In the genomic region with DNA sequence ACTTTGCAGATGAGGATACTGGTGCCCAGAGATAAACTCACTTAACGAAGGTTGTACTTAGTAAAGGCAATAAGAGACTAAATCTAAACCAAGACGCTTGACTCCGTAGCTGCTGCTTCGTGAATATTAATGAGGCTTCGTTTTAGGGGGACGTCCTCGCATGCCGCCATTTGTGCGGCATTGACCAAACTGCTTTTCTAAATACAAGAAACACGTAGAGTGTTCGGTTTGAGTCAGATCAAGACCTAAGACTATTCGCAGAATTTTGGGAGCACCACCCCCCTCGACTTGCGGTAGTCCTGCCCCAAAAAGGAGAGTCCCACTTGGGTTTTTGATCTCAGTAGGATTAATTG, we compare ENCODE assay signal across 8 cellular contexts. TPM values are rescaled to one million over a fixed set of nuclear protein-coding genes. Genes with fewer than 3 reads are reported as not detected.
A peak's percentile ranks its signal among the peaks of the same experiment; 100 is the strongest.
DNase-seq lines count a peak whose midpoint lies in the region; ATAC-seq, FAIRE-seq and TF ChIP-seq lines count a peak whose summit lies in the region.

No MANE protein-coding gene starts in this region.

- H3K27me3 ChIP-seq in keratinocyte (ENCODE audit: control insufficient read depth, extremely low read depth, insufficient read depth, low read length), result no peaks in the 10 kb centered on the region

- FAIRE-seq in keratinocyte (lab: Jason Lieb, UNC), result no peak

- peaks cover 61% of the 10 kb centered on the region for H3K79me2 ChIP-seq in keratinocyte (ENCODE audit: control insufficient read depth, insufficient read depth, low read length)

- H3K27ac Mint-ChIP-seq in activated CD4-positive, alpha-beta T cell treated with anti-CD3 and anti-CD28 coated beads, Interleukin-2, amount 10 ng/mL, durations not matched to agents 24 days and 14 days, result peak overlapping the region; percentile 100
- peak overlapping the region; percentile 98 for H3K27ac Mint-ChIP-seq in activated T-helper 1 cell treated with anti-CD3 and anti-CD28 coated beads, Interleukin-12 subunit alpha, Interleukin-12 subunit beta, Interleukin-2, Interleukin-4 antibody, amounts not matched to agents 30 ng/mL and 10 ng/mL and 1 ng/mL, durations not matched to agents 14 hours and 24 hours and 36 hours
- peak overlapping the region; percentile 100 for H3K27ac Mint-ChIP-seq in stimulated activated naive B cell treated with anti-CD40 and anti-IgM and Interleukin-4, amounts not matched to agents 10 μg/mL and 1 μg/mL and 100 μg/mL, for 72 hours

- peaks cover 2% of the 10 kb centered on the region for H3K9me1 ChIP-seq in keratinocyte (ENCODE audit: control insufficient read depth, extremely low read depth, insufficient read depth, low read length)

- peak overlapping the region; percentile 98 for H3K9ac ChIP-seq in keratinocyte (ENCODE audit: control insufficient read depth, extremely low read depth, insufficient read depth, low read length)

- H3K4me3 ChIP-seq in keratinocyte (ENCODE audit: control insufficient read depth in 2 of 3, extremely low read depth in 1 of 3, insufficient read depth in 2 of 3, low read depth in 1 of 3, low read length in 3 of 3), result peak overlapping the region; percentile 81 to 96 (median 86)

- H3K36me3 ChIP-seq in keratinocyte (ENCODE audit: control insufficient read depth in 2 of 2, extremely low read depth in 1 of 2, insufficient read depth in 2 of 2, low read length in 2 of 2), result peaks cover 14 to 41% of the 10 kb centered on the region in 2 experiments

- ATAC-seq in stimulated activated naive B cell treated with anti-CD40 and anti-IgM and Interleukin-4, amounts not matched to agents 10 μg/mL and 1 μg/mL and 100 μg/mL, for 72 hours (replicated peaks), result peak in 1 of 2 donors; percentile 3
- ATAC-seq in GM18870 (IDR thresholded peaks at IDR 0.05; ENCODE audit: unreplicated experiment) (no peak), HG03460 (IDR thresholded peaks at IDR 0.05; ENCODE audit: unreplicated experiment) (no peak)

- H2AFZ ChIP-seq in keratinocyte (ENCODE audit: control insufficient read depth, low read length), result no peak overlapping the region

- peaks cover 64% of the 10 kb centered on the region for H3K36me3 Mint-ChIP-seq in activated CD4-positive, alpha-beta T cell treated with anti-CD3 and anti-CD28 coated beads, Interleukin-2, amount 10 ng/mL, durations not matched to agents 24 days and 14 days (ENCODE audit: low read depth)
- peaks cover 54% of the 10 kb centered on the region for H3K36me3 Mint-ChIP-seq in activated T-helper 1 cell treated with anti-CD3 and anti-CD28 coated beads, Interleukin-12 subunit alpha, Interleukin-12 subunit beta, Interleukin-2, Interleukin-4 antibody, amounts not matched to agents 30 ng/mL and 10 ng/mL and 1 ng/mL, durations not matched to agents 14 hours and 24 hours and 36 hours (ENCODE audit: low read depth)
- H3K36me3 Mint-ChIP-seq in stimulated activated naive B cell treated with anti-CD40 and anti-IgM and Interleukin-4, amounts not matched to agents 10 μg/mL and 1 μg/mL and 100 μg/mL, for 72 hours, result peaks cover 50 to 58% of the 10 kb centered on the region in 2 donors

- DNase-seq in activated CD4-positive, alpha-beta T cell treated with anti-CD3 and anti-CD28 coated beads, Interleukin-2, amount 10 ng/mL, durations not matched to agents 24 days and 14 days, result peak; percentile 80
- no peak for DNase-seq in activated CD4-positive, alpha-beta T cell treated with anti-CD3 and anti-CD28 coated beads for 1 hour
- DNase-seq in activated T-helper 1 cell treated with anti-CD3 and anti-CD28 coated beads, Interleukin-12 subunit alpha, Interleukin-12 subunit beta, Interleukin-2, Interleukin-4 antibody, amounts not matched to agents 30 ng/mL and 10 ng/mL and 1 ng/mL, durations not matched to agents 14 hours and 24 hours and 36 hours (ENCODE audit: low spot score), result peak; percentile 21
- DNase-seq in keratinocyte (ENCODE audit: low read depth, low spot score) (no peak), mucosa of gallbladder (ENCODE audit: low spot score) (no peak)
- no peak for DNase-seq in stimulated activated naive B cell treated with anti-CD40 and anti-IgM and Interleukin-4, amounts not matched to agents 10 μg/mL and 1 μg/mL and 100 μg/mL, for 72 hours

- peak overlapping the region; percentile 88 for H3K27ac ChIP-seq in keratinocyte (ENCODE audit: control insufficient read depth, insufficient read depth, low read length)

- H3K4me2 ChIP-seq in keratinocyte (ENCODE audit: control insufficient read depth, extremely low read depth, insufficient read depth, low read depth, low read length), result peak overlapping the region; percentile 82

- peak overlapping the region; percentile 94 for H3K4me3 Mint-ChIP-seq in activated CD4-positive, alpha-beta T cell treated with anti-CD3 and anti-CD28 coated beads, Interleukin-2, amount 10 ng/mL, durations not matched to agents 24 days and 14 days
- peak overlapping the region; percentile 97 for H3K4me3 Mint-ChIP-seq in activated T-helper 1 cell treated with anti-CD3 and anti-CD28 coated beads, Interleukin-12 subunit alpha, Interleukin-12 subunit beta, Interleukin-2, Interleukin-4 antibody, amounts not matched to agents 30 ng/mL and 10 ng/mL and 1 ng/mL, durations not matched to agents 14 hours and 24 hours and 36 hours
- peak overlapping the region; percentile 94 to 95 for H3K4me3 Mint-ChIP-seq in stimulated activated naive B cell treated with anti-CD40 and anti-IgM and Interleukin-4, amounts not matched to agents 10 μg/mL and 1 μg/mL and 100 μg/mL, for 72 hours

- peaks cover 48% of the 10 kb centered on the region for H3K4me1 Mint-ChIP-seq in activated CD4-positive, alpha-beta T cell treated with anti-CD3 and anti-CD28 coated beads, Interleukin-2, amount 10 ng/mL, durations not matched to agents 24 days and 14 days
- peaks cover 56% of the 10 kb centered on the region for H3K4me1 Mint-ChIP-seq in activated T-helper 1 cell treated with anti-CD3 and anti-CD28 coated beads, Interleukin-12 subunit alpha, Interleukin-12 subunit beta, Interleukin-2, Interleukin-4 antibody, amounts not matched to agents 30 ng/mL and 10 ng/mL and 1 ng/mL, durations not matched to agents 14 hours and 24 hours and 36 hours (ENCODE audit: low read depth)
- H3K4me1 Mint-ChIP-seq in stimulated activated naive B cell treated with anti-CD40 and anti-IgM and Interleukin-4, amounts not matched to agents 10 μg/mL and 1 μg/mL and 100 μg/mL, for 72 hours, result peaks cover 28 to 67% of the 10 kb centered on the region in 2 donors

- intact Hi-C loops in activated CD4-positive, alpha-beta T cell treated with anti-CD3 and anti-CD28 coated beads, Interleukin-2, amount 10 ng/mL, durations not matched to agents 24 days and 14 days (cut with micrococcal nuclease), result loop anchor here (2.0 to 10.0 kb wide), 7 partner anchors 799 to 1944 kb away; partner anchors contain the start of genes CREBRF, DUSP1, SPDL1 and STK10
- intact Hi-C loops in activated T-helper 1 cell treated with anti-CD3 and anti-CD28 coated beads, Interleukin-12 subunit alpha, Interleukin-12 subunit beta, Interleukin-2, Interleukin-4 antibody, amounts not matched to agents 30 ng/mL and 10 ng/mL and 1 ng/mL, durations not matched to agents 14 hours and 24 hours and 36 hours (cut with micrococcal nuclease), result loop anchor here (5.0 kb wide), 7 partner anchors 799 to 1939 kb away; partner anchors contain the start of genes ATP6V0E1, CREBRF, SPDL1 and STC2

- dilution Hi-C loops in keratinocyte (cut with MboI; ENCODE audit: extremely low pct_ligation_motif_present, low sequenced_read_pairs), result no loop called here

- no peaks in the 10 kb centered on the region for H3K9me3 ChIP-seq in keratinocyte (ENCODE audit: control insufficient read depth, low read depth, low read length)

- peaks cover 19% of the 10 kb centered on the region for H3K4me1 ChIP-seq in keratinocyte (ENCODE audit: control insufficient read depth, extremely low read depth, insufficient read depth, low read length)

- peaks cover 3% of the 10 kb centered on the region for H3K9me3 Mint-ChIP-seq in activated CD4-positive, alpha-beta T cell treated with anti-CD3 and anti-CD28 coated beads, Interleukin-2, amount 10 ng/mL, durations not matched to agents 24 days and 14 days
- H3K9me3 Mint-ChIP-seq in activated T-helper 1 cell treated with anti-CD3 and anti-CD28 coated beads, Interleukin-12 subunit alpha, Interleukin-12 subunit beta, Interleukin-2, Interleukin-4 antibody, amounts not matched to agents 30 ng/mL and 10 ng/mL and 1 ng/mL, durations not matched to agents 14 hours and 24 hours and 36 hours, result no peaks in the 10 kb centered on the region
- no peaks in the 10 kb centered on the region for H3K9me3 Mint-ChIP-seq in stimulated activated naive B cell treated with anti-CD40 and anti-IgM and Interleukin-4, amounts not matched to agents 10 μg/mL and 1 μg/mL and 100 μg/mL, for 72 hours

- TF ChIP-seq CTCF in keratinocyte (optimal IDR thresholded peaks at IDR 0.05 in 1 of 3, IDR thresholded peaks at IDR 0.05 in 1 of 3, conservative IDR thresholded peaks at IDR 0.05 in 1 of 3; ENCODE audit: extremely low read depth in 1 of 3, insufficient read depth in 2 of 3, low read length in 3 of 3), result no peak

- peaks cover 50% of the 10 kb centered on the region for H4K20me1 ChIP-seq in keratinocyte (ENCODE audit: control insufficient read depth, extremely low read depth, insufficient read depth, low read length)

- H3K27me3 Mint-ChIP-seq in activated CD4-positive, alpha-beta T cell treated with anti-CD3 and anti-CD28 coated beads, Interleukin-2, amount 10 ng/mL, durations not matched to agents 24 days and 14 days, result peaks cover 7% of the 10 kb centered on the region
- peaks cover 6% of the 10 kb centered on the region for H3K27me3 Mint-ChIP-seq in activated T-helper 1 cell treated with anti-CD3 and anti-CD28 coated beads, Interleukin-12 subunit alpha, Interleukin-12 subunit beta, Interleukin-2, Interleukin-4 antibody, amounts not matched to agents 30 ng/mL and 10 ng/mL and 1 ng/mL, durations not matched to agents 14 hours and 24 hours and 36 hours (ENCODE audit: insufficient read depth)
- H3K27me3 Mint-ChIP-seq in stimulated activated naive B cell treated with anti-CD40 and anti-IgM and Interleukin-4, amounts not matched to agents 10 μg/mL and 1 μg/mL and 100 μg/mL, for 72 hours, result peaks cover 0 to 4% of the 10 kb centered on the region in 2 donors

RNA-seq across cellular contexts. Expression of gene NPM1, which starts 1.1 kb away (rescaled TPM):
- total RNA-seq in activated CD4-positive, alpha-beta T cell treated with anti-CD3 and anti-CD28 coated beads, Interleukin-2, amount 10 ng/mL, durations not matched to agents 24 days and 14 days, result 3,066 and 3,162 TPM in 2 replicates
- 2,729 and 2,809 TPM in 2 replicates for total RNA-seq in activated T-helper 1 cell treated with anti-CD3 and anti-CD28 coated beads, Interleukin-12 subunit alpha, Interleukin-12 subunit beta, Interleukin-2, Interleukin-4 antibody, amounts not matched to agents 30 ng/mL and 10 ng/mL and 1 ng/mL, durations not matched to agents 14 hours and 24 hours and 36 hours
- 1,409 to 8,516 TPM (median 2,398 TPM) in 3 replicates for polyA plus RNA-seq in keratinocyte
- 1,849 TPM for polyA plus RNA-seq in keratinocyte (2011; ENCODE audit: low read depth)
- polyA plus RNA-seq in keratinocyte (2011; cell fraction: cytosol; rRNA removed), result 4,290 and 5,353 TPM in 2 replicates
- 4,148 and 4,468 TPM in 2 replicates for polyA plus RNA-seq in keratinocyte (2011; cell fraction: nucleus; rRNA removed)
- 2,131 and 4,378 TPM in 2 replicates for polyA plus RNA-seq in keratinocyte (2012; ENCODE audit: low replicate concordance)
- 569 to 1,646 TPM (median 1,515 TPM) in 3 replicates for polyA minus RNA-seq in keratinocyte
- polyA minus RNA-seq in keratinocyte (2011; cell fraction: cytosol; rRNA and poly(A)+ RNA removed), result 3,273 TPM
- polyA minus RNA-seq in keratinocyte (2011; cell fraction: nucleus; rRNA and poly(A)+ RNA removed), result 330 and 434 TPM in 2 replicates
- total RNA-seq in mucosa of gallbladder, result 666 TPM

RNA-seq across cellular contexts. Expression of gene FGF18, which starts 30.7 kb away (rescaled TPM):
- total RNA-seq in activated CD4-positive, alpha-beta T cell treated with anti-CD3 and anti-CD28 coated beads, Interleukin-2, amount 10 ng/mL, durations not matched to agents 24 days and 14 days, result 0.17 and 0.33 TPM in 2 replicates
- total RNA-seq in activated T-helper 1 cell treated with anti-CD3 and anti-CD28 coated beads, Interleukin-12 subunit alpha, Interleukin-12 subunit beta, Interleukin-2, Interleukin-4 antibody, amounts not matched to agents 30 ng/mL and 10 ng/mL and 1 ng/mL, durations not matched to agents 14 hours and 24 hours and 36 hours, result 0.17 and 0.21 TPM in 2 replicates
- 0.03 to 0.06 TPM (median 0.05 TPM) in 3 replicates for polyA plus RNA-seq in keratinocyte
- polyA plus RNA-seq in keratinocyte (2011; ENCODE audit: low read depth), result 0.96 TPM
- not detected in 2 replicates for polyA plus RNA-seq in keratinocyte (2011; cell fraction: cytosol; rRNA removed)
- polyA plus RNA-seq in keratinocyte (2011; cell fraction: nucleus; rRNA removed), result 0.15 and 0.32 TPM in 2 replicates
- 0.07 and 0.73 TPM in 2 replicates for polyA plus RNA-seq in keratinocyte (2012; ENCODE audit: low replicate concordance)
- not detected in 3 replicates for polyA minus RNA-seq in keratinocyte
- polyA minus RNA-seq in keratinocyte (2011; cell fraction: cytosol; rRNA and poly(A)+ RNA removed), result not detected
- 0.39 and 0.42 TPM in 2 replicates for polyA minus RNA-seq in keratinocyte (2011; cell fraction: nucleus; rRNA and poly(A)+ RNA removed)
- total RNA-seq in mucosa of gallbladder, result 0.63 TPM

Comparison
In these comparisons a context has a peak if more than half of its experiments do, and no peak if none do; other contexts are left out.
1. DNase-seq: peak in activated CD4-positive, alpha-beta T cell treated with anti-CD3 and anti-CD28 coated beads, Interleukin-2, amount 10 ng/mL, durations not matched to agents 24 days and 14 days (single experiment) and activated T-helper 1 cell treated with anti-CD3 and anti-CD28 coated beads, Interleukin-12 subunit alpha, Interleukin-12 subunit beta, Interleukin-2, Interleukin-4 antibody, amounts not matched to agents 30 ng/mL and 10 ng/mL and 1 ng/mL, durations not matched to agents 14 hours and 24 hours and 36 hours (single experiment); none in activated CD4-positive, alpha-beta T cell treated with anti-CD3 and anti-CD28 coated beads for 1 hour (single experiment), keratinocyte (single experiment), stimulated activated naive B cell treated with anti-CD40 and anti-IgM and Interleukin-4, amounts not matched to agents 10 μg/mL and 1 μg/mL and 100 μg/mL, for 72 hours (single experiment) and mucosa of gallbladder (single experiment).
2. Peak in every context shown above with its lines, with median percentiles within 50 percentile points of each other: H3K27ac Mint-ChIP-seq and H3K4me3 Mint-ChIP-seq.